Comparison of ENCODE assay signal across 8 cellular contexts in the genomic region with DNA sequence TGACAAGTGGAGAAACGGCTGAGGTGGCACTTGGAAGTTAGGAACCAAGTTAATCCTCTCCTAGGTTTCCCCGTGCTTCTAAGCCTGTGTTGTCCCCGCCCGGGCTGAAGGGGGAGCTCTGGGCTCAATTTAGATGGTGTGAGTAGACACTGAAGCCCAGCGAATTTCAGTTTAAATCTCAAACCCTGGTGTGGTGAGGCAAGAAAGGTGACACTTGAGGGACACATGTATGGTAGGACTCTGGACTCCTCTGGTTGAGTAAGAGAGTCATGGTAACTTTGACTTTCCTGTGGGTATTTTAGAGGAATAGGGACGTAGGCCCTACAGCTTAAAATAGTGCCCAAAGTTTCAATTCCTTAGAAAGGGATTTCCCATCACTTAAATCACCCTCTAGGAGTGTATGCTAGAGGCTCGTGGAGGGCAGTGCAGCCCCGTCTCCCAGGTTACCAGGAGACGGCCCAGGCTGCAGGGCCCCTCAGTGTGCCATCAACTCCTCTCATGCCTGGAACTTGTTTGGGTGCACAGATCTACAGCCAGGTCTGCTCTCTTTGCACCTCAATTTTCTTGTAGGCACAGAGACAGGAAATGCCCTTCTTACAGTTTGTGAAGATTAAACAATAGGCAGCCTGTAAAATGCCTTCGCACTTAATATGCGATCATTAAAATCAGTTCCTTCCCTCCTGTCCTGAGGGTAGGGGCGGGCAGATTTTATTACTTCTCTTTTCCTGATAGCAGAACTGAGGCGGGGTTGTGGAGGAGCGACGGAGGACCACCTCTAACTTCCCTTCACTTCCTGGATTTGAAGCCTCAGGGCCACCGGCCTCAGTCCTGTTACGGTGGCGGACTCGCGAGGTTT. TPM values are rescaled to one million over a fixed set of nuclear protein-coding genes. Genes with fewer than 3 reads are reported as not detected.
A peak's percentile ranks its signal among the peaks of the same experiment; 100 is the strongest.
DNase-seq lines count a peak whose midpoint lies in the region; ATAC-seq and TF ChIP-seq lines count a peak whose summit lies in the region.

No MANE protein-coding gene starts in this region.

- peak; percentile 79 for ATAC-seq in GM18520 (IDR thresholded peaks at IDR 0.05; ENCODE audit: unreplicated experiment)
- peak; percentile 76 for ATAC-seq in HG02870 (IDR thresholded peaks at IDR 0.05; ENCODE audit: unreplicated experiment)
- ATAC-seq in gastroesophageal sphincter = peak; percentile 71

- H3K4me3 ChIP-seq in gastroesophageal sphincter (peak overlapping the region in 1 of 2 donors; percentile 25), ovary (no peak overlapping the region)

- H3K36me3 ChIP-seq in gastroesophageal sphincter (peaks cover 0 to 8% of the 10 kb centered on the region in 2 donors), ovary (no peaks in the 10 kb centered on the region)

- H3K9me3 ChIP-seq in gastroesophageal sphincter = no peaks in the 10 kb centered on the region
- peaks cover 0 to 2% of the 10 kb centered on the region in 2 donors for H3K9me3 ChIP-seq in ovary

- H3K27ac ChIP-seq in gastroesophageal sphincter = peak overlapping the region in 2 of 4 donors; percentile 13 to 33
- no peak overlapping the region for H3K27ac ChIP-seq in ovary

- H3K27me3 ChIP-seq in gastroesophageal sphincter (peaks cover 68% of the 10 kb centered on the region), ovary (no peaks in the 10 kb centered on the region)

- TF ChIP-seq CTCF in gastroesophageal sphincter (IDR thresholded peaks at IDR 0.05) (peak in 3 of 4 experiments; percentile 62 to 86 (median 66)), ovary (IDR thresholded peaks at IDR 0.05) (peak in 2 of 3 donors; percentile 42 to 59)

- DNase-seq in COLO668 (lab: John Stamatoyannopoulos, UW; ENCODE audit: unreplicated experiment) = peak; percentile 46
- DNase-seq in NCI-H1048 (lab: John Stamatoyannopoulos, UW) = peak; percentile 35
- DNase-seq in activated CD4-positive, alpha-beta T cell treated with anti-CD3 and anti-CD28 coated beads, Interleukin-2, amount 50 U/mL, for 1 hour = peak; percentile 19
- peak; percentile 55 to 77 (median 64) for DNase-seq in ovary
- DNase-seq in dedifferentiated amniotic fluid mesenchymal stem cell (ENCODE audit: extremely low spot score) = no peak

- WGBS in gastroesophageal sphincter (ENCODE audit: low coverage in 1 of 2), 2 donors = 41 to 46% methylated on average over 8 to 18 of the region's 20 CpGs
- 54 to 57% (median 56%) methylated on average over 20 of the region's 20 CpGs for WGBS in ovary, 3 donors

- no peak for TF ChIP-seq EP300 in gastroesophageal sphincter (IDR thresholded peaks at IDR 0.05)
- TF ChIP-seq EP300 in ovary (IDR thresholded peaks at IDR 0.05) = no peak

- intact Hi-C loops in ovary (cut with DNase I) = loop anchor here in 2 of 4 donors (5.0 to 10.0 kb wide), 6 partner anchors 239 to 809 kb away; no protein-coding TSS in a partner anchor

- H3K4me1 ChIP-seq in gastroesophageal sphincter (peaks cover 0 to 55% (median 8%) of the 10 kb centered on the region in 3 donors), ovary (ENCODE audit: insufficient read depth) (peaks cover 3% of the 10 kb centered on the region)

- no peak for TF ChIP-seq POLR2A in gastroesophageal sphincter (IDR thresholded peaks at IDR 0.05)
- no peak for TF ChIP-seq POLR2A in ovary (IDR thresholded peaks at IDR 0.05)

RNA-seq across cellular contexts. Expression of a gene that starts 23.9 kb away (rescaled TPM):
- total RNA-seq in gastroesophageal sphincter (100 to 1,000 TPM in 3 of 4 donors, 10 to 100 TPM in 1; 73.0 to 138 (median 128) TPM), ovary (10 to 100 TPM; 12.9 to 99.9 (median 44.1) TPM)
- polyA plus RNA-seq in ovary = 10 to 100 TPM; 32.4 to 39.6 TPM
